Comparison of ENCODE assay signal across 15 cellular contexts in the genomic region with DNA sequence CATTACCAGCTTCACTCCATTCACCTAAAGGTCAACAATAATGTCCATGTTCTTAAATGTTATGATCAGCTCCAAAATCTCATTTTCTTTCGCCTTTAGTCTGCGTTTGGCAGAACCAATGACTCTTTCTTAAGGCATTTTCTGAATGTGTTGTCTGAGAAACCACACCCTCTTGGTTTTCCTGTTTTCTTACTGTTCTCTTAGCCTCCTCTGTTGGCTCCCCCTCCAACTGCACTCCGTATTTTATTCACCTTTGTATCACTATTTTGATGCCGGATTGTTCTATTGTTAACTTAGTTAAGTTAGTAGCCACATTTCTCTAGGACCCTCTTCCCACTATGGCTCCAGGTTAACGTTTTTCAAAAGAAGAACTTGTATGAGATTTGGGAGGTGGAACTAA.
DNase-seq lines count a peak whose midpoint lies in the region; ATAC-seq and TF ChIP-seq lines count a peak whose summit lies in the region.
"Had no signal": no experiment of that assay in that cellular context is flagged by ENCODE, and none has a peak within 500 bp of the region (broad histone marks: within the 10 kb centered on the region; RNA-seq: fewer than 3 reads in every experiment).

No MANE protein-coding gene starts in this region.

- peak; percentile 77 for ATAC-seq in T-helper 17 cell
- ATAC-seq in HG02852 (IDR thresholded peaks at IDR 0.05; ENCODE audit: unreplicated experiment): no peak
- ATAC-seq: heart left ventricle, left ventricle myocardium superior had no signal

- POLR2A ChIA-PET in MCF 10A (lab: Yijun Ruan, JAX): no interaction called here

- H3K36me3 Mint-ChIP-seq in MCF 10A (ENCODE audit: insufficient read depth, unreplicated experiment) (no peaks in the 10 kb centered on the region), T-helper 17 cell (ENCODE audit: low read depth) (peaks cover 2% of the 10 kb centered on the region)
- H3K36me3 Mint-ChIP-seq: IgD-negative memory B cell had no signal

- H4K20me1 ChIP-seq in mammary epithelial cell (ENCODE audit: insufficient read depth, low read length): no peaks in the 10 kb centered on the region

- H3K27ac ChIP-seq in mammary epithelial cell (ENCODE audit: insufficient read depth, low read depth, low read length): no peak overlapping the region
- H3K27ac ChIP-seq: heart left ventricle, Peyer's patch had no signal

- no peak overlapping the region for H3K4me2 ChIP-seq in mammary epithelial cell (ENCODE audit: insufficient read depth, low read depth, low read length)
- H3K4me2 ChIP-seq: SK-N-SH had no signal

- no peaks in the 10 kb centered on the region for H3K27me3 Mint-ChIP-seq in MCF 10A (ENCODE audit: insufficient read depth, unreplicated experiment)
- H3K27me3 Mint-ChIP-seq in T-helper 17 cell: no peaks in the 10 kb centered on the region

- H3K27ac Mint-ChIP-seq in MCF 10A (ENCODE audit: low read depth, unreplicated experiment) (peak overlapping the region; percentile 32), T-helper 17 cell (peak overlapping the region; percentile 8)

- WGBS in mammary epithelial cell (ENCODE audit: low coverage, missing lambda C conversion rate): 60% methylated on average over 5 of the region's 5 CpGs

- dilution Hi-C loops in mammary epithelial cell (cut with HindIII; ENCODE audit: low sequenced_read_pairs): no loop called here

- no peak overlapping the region for H3K4me3 ChIP-seq in mammary epithelial cell (replicated peaks in 1 of 3; ENCODE audit: insufficient read depth in 1 of 3, low read depth in 2 of 3, low read length in 3 of 3)
- H3K4me3 ChIP-seq: heart left ventricle, Peyer's patch had no signal

- no peak overlapping the region for H3K9ac ChIP-seq in mammary epithelial cell (ENCODE audit: insufficient read depth, low read length)
- H3K9ac ChIP-seq: SK-N-SH had no signal

- no peaks in the 10 kb centered on the region for H3K79me2 ChIP-seq in mammary epithelial cell (ENCODE audit: insufficient read depth, low read length)

- H3K4me1 Mint-ChIP-seq in MCF 10A (ENCODE audit: insufficient read depth, unreplicated experiment) (peaks cover 11% of the 10 kb centered on the region), T-helper 17 cell (peaks cover 26% of the 10 kb centered on the region)

- H3K9me3 ChIP-seq in mammary epithelial cell (replicated peaks; ENCODE audit: insufficient read depth, low read length) (no peaks in the 10 kb centered on the region), T-helper 17 cell (ENCODE audit: control insufficient read depth, low read length, poor library complexity, severe bottlenecking) (no peaks in the 10 kb centered on the region)
- H3K9me3 ChIP-seq: heart left ventricle, Peyer's patch, SK-N-SH had no signal

- CTCF ChIA-PET in MCF 10A (lab: Yijun Ruan, JAX) (interaction anchor here (0.6 to 0.9 kb wide), 5 partner anchors 10 to 1503 kb away, joined by 3 read pairs; no protein-coding TSS in a partner anchor), mammary epithelial cell (lab: Charles Lee; ENCODE audit: low non-redundant PET) (no interaction called here)

- H2AFZ ChIP-seq in mammary epithelial cell (ENCODE audit: low read depth, low read length): no peak overlapping the region

- H3K4me3 Mint-ChIP-seq in MCF 10A (ENCODE audit: unreplicated experiment) (no peak overlapping the region), T-helper 17 cell (peak overlapping the region; percentile 82)

- in situ Hi-C loops in mammary epithelial cell (cut with MboI; ENCODE audit: low sequenced_read_pairs in 2 of 2): no loop called here
- in situ Hi-C loops in GM13976 (cut with MboI; ENCODE audit: low sequenced_read_pairs, unreplicated experiment): no loop called here

- BruUV-seq in MCF 10A (replicated peaks; lab: Mats Ljungman, UMichigan) (no TSS peak), mammary epithelial cell (replicated peaks; lab: Mats Ljungman, UMichigan) (no TSS peak)

- H3K9me3 Mint-ChIP-seq in MCF 10A (ENCODE audit: unreplicated experiment): no peaks in the 10 kb centered on the region
- H3K9me3 Mint-ChIP-seq: IgD-negative memory B cell had no signal

- peak; percentile 21 for TF ChIP-seq CTCF in MCF 10A (IDR thresholded peaks at IDR 0.05; ENCODE audit: unreplicated experiment)
- TF ChIP-seq CTCF in mammary epithelial cell (conservative IDR thresholded peaks at IDR 0.05 in 1 of 2, IDR thresholded peaks at IDR 0.05 in 1 of 2; ENCODE audit: extremely low read depth in 1 of 2, insufficient read depth in 1 of 2, low read depth in 1 of 2, low read length in 2 of 2): no peak
- TF ChIP-seq CTCF in GM13976 (IDR thresholded peaks at IDR 0.05; ENCODE audit: borderline replicate concordance, control extremely low read depth, extremely low read depth, insufficient read depth, missing control alignments): no peak

- peak; percentile 21 for DNase-seq in MCF 10A (ENCODE audit: unreplicated experiment)
- no peak for DNase-seq in mammary epithelial cell
- DNase-seq in T-helper 17 cell: no peak
- peak; percentile 29 for DNase-seq in central memory CD4-positive, alpha-beta T cell
- no peak for DNase-seq in stimulated activated CD4-positive, alpha-beta T cell treated with anti-CD3 and anti-CD28 coated beads, Interleukin-12 subunit alpha, Interleukin-12 subunit beta, amount 100 ng/mL, for 4 hours
- DNase-seq in GM13976 (ENCODE audit: low spot score): no peak
- DNase-seq: Calu3, heart left ventricle, left ventricle myocardium superior, NCI-H1694, NCI-H226, Peyer's patch, SK-N-SH had no signal

- no peaks in the 10 kb centered on the region for H3K36me3 ChIP-seq in mammary epithelial cell (ENCODE audit: insufficient read depth, low read length)
- H3K36me3 ChIP-seq: heart left ventricle, Peyer's patch had no signal

- no peaks in the 10 kb centered on the region for H3K4me1 ChIP-seq in mammary epithelial cell (ENCODE audit: insufficient read depth, low read length)
- H3K4me1 ChIP-seq: heart left ventricle, Peyer's patch had no signal

- H3K27me3 ChIP-seq in mammary epithelial cell (ENCODE audit: insufficient read depth, low read length): no peaks in the 10 kb centered on the region
- H3K27me3 ChIP-seq: heart left ventricle, Peyer's patch had no signal

- intact Hi-C loops in MCF 10A (cut with micrococcal nuclease) (loop anchor here (1.0 kb wide), 1 partner anchor 44 kb away; no protein-coding TSS in a partner anchor), mammary epithelial cell (cut with micrococcal nuclease) (no loop called here)

Comparison
In these comparisons a context has a peak if more than half of its experiments do, and no peak if none do; other contexts are left out.
1. DNase-seq: peak in MCF 10A (single experiment) and central memory CD4-positive, alpha-beta T cell (single experiment); none in mammary epithelial cell (single experiment), T-helper 17 cell (0 of 3), stimulated activated CD4-positive, alpha-beta T cell treated with anti-CD3 and anti-CD28 coated beads, Interleukin-12 subunit alpha, Interleukin-12 subunit beta, amount 100 ng/mL, for 4 hours (single experiment) and GM13976 (single experiment).